ENCODE assay signal across 8 cellular contexts in genomic region chr1:220046052-220046930, GRCh38. TPM values are rescaled to one million over a fixed set of nuclear protein-coding genes. Genes with fewer than 3 reads are reported as not detected.
DNase-seq lines count a peak whose midpoint lies in the region; ATAC-seq and TF ChIP-seq lines count a peak whose summit lies in the region.

TSS of gene EPRS1 (minus strand) at chr1:220046505. CDS start at chr1:220046388, 117 bp downstream.

- 0 to 1% methylated on average over 28 to 52 of the region's 71 CpGs for WGBS in upper lobe of left lung, 2 donors

- no peaks in the 10 kb centered on the region for H3K9me3 ChIP-seq in adipocyte (ENCODE audit: control insufficient read depth, low read length)
- H3K9me3 ChIP-seq in upper lobe of left lung: no peaks in the 10 kb centered on the region

- H3K4me3 ChIP-seq in GM12865 (ENCODE audit: low read depth, low read length) (peak within 1 kb of the TSS; percentile 85), adipocyte (ENCODE audit: low read length) (peak within 1 kb of the TSS; percentile 94), upper lobe of left lung (peak within 1 kb of the TSS; percentile 82 to 100 (median 98))

- peak; percentile 99 for ATAC-seq in HG02678 (IDR thresholded peaks at IDR 0.05; ENCODE audit: unreplicated experiment)
- peak; percentile 100 for ATAC-seq in upper lobe of left lung (ENCODE audit: low FRiP score in 2 of 2)

- H3K36me3 ChIP-seq in adipocyte (ENCODE audit: control insufficient read depth, insufficient read depth, low read length, severe bottlenecking): peaks cover 1% of the 10 kb centered on the region
- peaks cover 0 to 4% (median 0%) of the 10 kb centered on the region in 4 donors for H3K36me3 ChIP-seq in upper lobe of left lung

- DNase-seq in GM12865 (ENCODE audit: low read depth): peak; percentile 99
- DNase-seq in NCI-H128 (lab: John Stamatoyannopoulos, UW; ENCODE audit: unreplicated experiment): peak; percentile 93
- peak; percentile 98 for DNase-seq in SW480 (ENCODE audit: low spot score)
- DNase-seq in adipocyte (ENCODE audit: low read depth): peak; percentile 98
- DNase-seq in cardiac septum (ENCODE audit: low spot score): peak; percentile 98
- peak; percentile 94 for DNase-seq in pons (ENCODE audit: low spot score)
- peak; percentile 96 to 98 for DNase-seq in upper lobe of left lung

- intact Hi-C loops in cardiac septum (cut with DNase I): loop anchor here (5.0 kb wide), 1 partner anchor 46 kb away; the partner anchor contains the start of gene IARS2

- peak in 2 of 4 donors; percentile 59 to 74 for TF ChIP-seq POLR2A in upper lobe of left lung (IDR thresholded peaks at IDR 0.05)

- H3K4me1 ChIP-seq in adipocyte (ENCODE audit: control insufficient read depth, insufficient read depth, low read length): peaks cover 15% of the 10 kb centered on the region
- peaks cover 11 to 30% (median 18%) of the 10 kb centered on the region in 4 donors for H3K4me1 ChIP-seq in upper lobe of left lung

- H3K27me3 ChIP-seq in adipocyte (replicated peaks; ENCODE audit: control insufficient read depth, insufficient read depth, low read length) (no peaks in the 10 kb centered on the region), upper lobe of left lung (no peaks in the 10 kb centered on the region)

- TF ChIP-seq CTCF in GM12865 (IDR thresholded peaks at IDR 0.05; ENCODE audit: insufficient read depth, low read depth, low read length, missing control alignments) (peak; percentile 65), upper lobe of left lung (IDR thresholded peaks at IDR 0.05) (peak; percentile 84 to 98 (median 96))

- H3K27ac ChIP-seq in upper lobe of left lung: peak within 1 kb of the TSS; percentile 77 to 92 (median 90)

- no peak for TF ChIP-seq EP300 in upper lobe of left lung (IDR thresholded peaks at IDR 0.05)

- peak within 1 kb of the TSS; percentile 91 for H3K9ac ChIP-seq in adipocyte (ENCODE audit: low read length)

RNA-seq across cellular contexts. Expression of gene EPRS1, which starts in this region (rescaled TPM):
- total RNA-seq in cardiac septum: 62.0 TPM
- total RNA-seq in upper lobe of left lung: 10 to 100 TPM; 21.0 to 77.2 (median 45.6) TPM

Comparison
In these comparisons a context has a peak if more than half of its experiments do, and no peak if none do; other contexts are left out.
1. Peak in every context shown above with its lines: DNase-seq, ATAC-seq, H3K4me3 ChIP-seq and H3K27ac ChIP-seq.